ENCODE assay signal across 9 cellular contexts in the genomic region with DNA sequence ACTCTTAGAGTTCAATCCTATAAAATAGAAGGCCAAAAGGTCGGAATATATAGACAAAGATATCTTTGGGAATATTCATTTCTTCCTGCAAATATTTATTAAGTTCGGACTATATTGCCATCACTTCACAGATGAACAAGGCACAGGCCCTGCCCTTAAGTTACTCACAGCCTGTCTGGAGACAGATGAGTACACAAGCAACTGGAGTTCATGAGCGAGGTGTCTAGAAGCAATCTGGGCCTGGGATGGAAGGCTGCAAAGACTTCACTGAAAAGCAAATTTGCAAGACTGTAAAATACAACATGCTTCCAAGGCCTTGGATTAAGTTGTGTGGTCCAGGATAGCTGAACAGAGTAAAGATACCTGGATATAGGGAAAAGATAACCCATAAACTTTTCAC. TPM values are rescaled to one million over a fixed set of nuclear protein-coding genes. Genes with fewer than 3 reads are reported as not detected.
A peak's percentile ranks its signal among the peaks of the same experiment; 100 is the strongest.
DNase-seq lines count a peak whose midpoint lies in the region; ATAC-seq and TF ChIP-seq lines count a peak whose summit lies in the region.
"Had no signal": no experiment of that assay in that cellular context is flagged by ENCODE, and none has a peak within 500 bp of the region (broad histone marks: within the 10 kb centered on the region; RNA-seq: fewer than 3 reads in every experiment).

No MANE protein-coding gene starts in this region.

- H3K36me3 Mint-ChIP-seq in activated T-cell treated with anti-CD3 and anti-CD28 coated beads, Interleukin-2, amount 50 U/mL, for 4 hours (ENCODE audit: insufficient read depth), result peaks cover 3% of the 10 kb centered on the region
- H3K36me3 Mint-ChIP-seq in activated B cell treated with CpG ODN at 0.5 μM for 24 hours (ENCODE audit: low read depth), result peaks cover 5% of the 10 kb centered on the region
- H3K36me3 Mint-ChIP-seq in stimulated activated naive B cell treated with anti-CD40 and anti-IgM and Interleukin-4, amounts not matched to agents 10 μg/mL and 1 μg/mL and 100 μg/mL, for 72 hours, result peaks cover 3 to 4% of the 10 kb centered on the region in 2 donors

- H3K9me3 Mint-ChIP-seq in activated T-cell treated with anti-CD3 and anti-CD28 coated beads, Interleukin-2, amount 50 U/mL, for 4 hours, result no peaks in the 10 kb centered on the region
- no peaks in the 10 kb centered on the region for H3K9me3 Mint-ChIP-seq in activated B cell treated with CpG ODN at 0.5 μM for 24 hours
- peaks cover 2 to 4% of the 10 kb centered on the region in 2 donors for H3K9me3 Mint-ChIP-seq in stimulated activated naive B cell treated with anti-CD40 and anti-IgM and Interleukin-4, amounts not matched to agents 10 μg/mL and 1 μg/mL and 100 μg/mL, for 72 hours

- H3K27me3 Mint-ChIP-seq in activated T-cell treated with anti-CD3 and anti-CD28 coated beads, Interleukin-2, amount 50 U/mL, for 4 hours (ENCODE audit: low read depth), result no peaks in the 10 kb centered on the region
- no peaks in the 10 kb centered on the region for H3K27me3 Mint-ChIP-seq in activated B cell treated with CpG ODN at 0.5 μM for 24 hours
- H3K27me3 Mint-ChIP-seq in stimulated activated naive B cell treated with anti-CD40 and anti-IgM and Interleukin-4, amounts not matched to agents 10 μg/mL and 1 μg/mL and 100 μg/mL, for 72 hours, result no peaks in the 10 kb centered on the region

- intact Hi-C loops in activated B cell treated with CpG ODN at 0.5 μM for 24 hours (cut with micrococcal nuclease), result loop anchor here (5.0 kb wide), 1 partner anchor 229 kb away; a partner anchor contains a TSS

- no peak for ATAC-seq in activated T-cell treated with anti-CD3 and anti-CD28 coated beads, Interleukin-2, amount 50 U/mL, for 4 hours
- ATAC-seq in activated B cell treated with CpG ODN at 0.5 μM for 24 hours (ENCODE audit: low read depth) (no peak), HG02759 (IDR thresholded peaks at IDR 0.05; ENCODE audit: unreplicated experiment) (no peak)
- ATAC-seq in stimulated activated naive B cell treated with anti-CD40 and anti-IgM and Interleukin-4, amounts not matched to agents 10 μg/mL and 1 μg/mL and 100 μg/mL, for 72 hours (replicated peaks), result no peak

- TF ChIP-seq CTCF in activated B cell treated with CpG ODN at 0.5 μM for 24 hours (IDR thresholded peaks at IDR 0.05), result no peak
- TF ChIP-seq CTCF in fibroblast of pulmonary artery (IDR thresholded peaks at IDR 0.05; ENCODE audit: low read length, missing control alignments), result no peak
- no peak for TF ChIP-seq CTCF in GM20000 (IDR thresholded peaks at IDR 0.05; ENCODE audit: extremely low read depth, missing control alignments)

- peak; percentile 13 for DNase-seq in activated T-cell treated with anti-CD3 and anti-CD28 coated beads, Interleukin-2, amount 50 U/mL, for 4 hours
- DNase-seq in activated T-cell treated with anti-CD3 and anti-CD28 coated beads, Interleukin-2, amount 50 U/mL, for 48 hours, result no peak
- DNase-seq in activated B cell treated with CpG ODN at 0.5 μM for 24 hours, result no peak
- DNase-seq in fibroblast of pulmonary artery (ENCODE audit: low read depth), result peak; percentile 19
- no peak for DNase-seq in stimulated activated naive B cell treated with anti-CD40 and anti-IgM and Interleukin-4, amounts not matched to agents 10 μg/mL and 1 μg/mL and 100 μg/mL, for 72 hours
- DNase-seq in NCI-H524 treated with DMSO at 0.1 percent for 48 hours (lab: John Stamatoyannopoulos, UW), result no peak
- DNase-seq in GM20000 (ENCODE audit: low spot score), result no peak
- DNase-seq: NCI-H526 had no signal

- peak overlapping the region; percentile 98 for H3K27ac Mint-ChIP-seq in activated B cell treated with CpG ODN at 0.5 μM for 24 hours
- no peak overlapping the region for H3K27ac Mint-ChIP-seq in stimulated activated naive B cell treated with anti-CD40 and anti-IgM and Interleukin-4, amounts not matched to agents 10 μg/mL and 1 μg/mL and 100 μg/mL, for 72 hours

- no peak overlapping the region for H3K4me3 ChIP-seq in fibroblast of pulmonary artery (replicated peaks; ENCODE audit: low read depth, low read length)

- peak overlapping the region; percentile 93 for H3K4me3 Mint-ChIP-seq in activated T-cell treated with anti-CD3 and anti-CD28 coated beads, Interleukin-2, amount 50 U/mL, for 4 hours
- H3K4me3 Mint-ChIP-seq in activated B cell treated with CpG ODN at 0.5 μM for 24 hours, result peak overlapping the region; percentile 95
- H3K4me3 Mint-ChIP-seq in stimulated activated naive B cell treated with anti-CD40 and anti-IgM and Interleukin-4, amounts not matched to agents 10 μg/mL and 1 μg/mL and 100 μg/mL, for 72 hours, result peak overlapping the region; percentile 51 to 58

- POLR2A ChIA-PET in activated B cell treated with CpG ODN at 0.5 μM for 24 hours (lab: Charles Lee), result interaction anchor here (0.6 to 5.7 kb wide), 8 partner anchors 9 to 188 kb away, joined by 3 to 58 read pairs (median 9); a partner anchor contains a TSS

- CTCF ChIA-PET in activated B cell treated with CpG ODN at 0.5 μM for 24 hours (lab: Charles Lee), result interaction anchor here (1.3 to 3.1 kb wide), 3 partner anchors 10 to 89 kb away, joined by 3 to 18 read pairs (median 5); no protein-coding TSS in a partner anchor

- H3K4me1 Mint-ChIP-seq in activated T-cell treated with anti-CD3 and anti-CD28 coated beads, Interleukin-2, amount 50 U/mL, for 4 hours (ENCODE audit: low read depth), result peaks cover 77% of the 10 kb centered on the region
- peaks cover 79% of the 10 kb centered on the region for H3K4me1 Mint-ChIP-seq in activated B cell treated with CpG ODN at 0.5 μM for 24 hours
- peaks cover 43 to 65% of the 10 kb centered on the region in 2 donors for H3K4me1 Mint-ChIP-seq in stimulated activated naive B cell treated with anti-CD40 and anti-IgM and Interleukin-4, amounts not matched to agents 10 μg/mL and 1 μg/mL and 100 μg/mL, for 72 hours

RNA-seq across cellular contexts. Expression of a gene that starts 56.7 kb away (rescaled TPM):
- 10 to 100 TPM; 23.1 to 27.9 (median 26.8) TPM for total RNA-seq in activated T-cell treated with anti-CD3 and anti-CD28 coated beads, Interleukin-2, amount 50 U/mL, for 4 hours
- total RNA-seq in activated B cell treated with CpG ODN at 0.5 μM for 24 hours, result 14.6 and 21.8 TPM in 2 replicates

Comparison
In these comparisons a context has a peak if more than half of its experiments do, and no peak if none do; other contexts are left out.
1. DNase-seq: peak in activated T-cell treated with anti-CD3 and anti-CD28 coated beads, Interleukin-2, amount 50 U/mL, for 4 hours (single experiment) and fibroblast of pulmonary artery (single experiment); none in activated T-cell treated with anti-CD3 and anti-CD28 coated beads, Interleukin-2, amount 50 U/mL, for 48 hours (0 of 2), activated B cell treated with CpG ODN at 0.5 μM for 24 hours (single experiment), stimulated activated naive B cell treated with anti-CD40 and anti-IgM and Interleukin-4, amounts not matched to agents 10 μg/mL and 1 μg/mL and 100 μg/mL, for 72 hours (single experiment), NCI-H524 treated with DMSO at 0.1 percent for 48 hours (single experiment) and GM20000 (single experiment).
2. Peak in every context shown above with its lines, with median percentiles within 50 percentile points of each other: H3K4me3 Mint-ChIP-seq.